Comparison of ENCODE assay signal across 19 cellular contexts in genomic region chr7:98362517-98362916, GRCh38.
"Had no signal": no experiment of that assay in that cellular context is flagged by ENCODE, and none has a peak within 500 bp of the region (broad histone marks: within the 10 kb centered on the region; RNA-seq: fewer than 3 reads in every experiment).

No MANE protein-coding gene starts in this region.

- H3K36me3 Mint-ChIP-seq: naive thymus-derived CD4-positive, alpha-beta T cell; stimulated activated effector memory CD8-positive, alpha-beta T cell treated with anti-CD3 and anti-CD28 coated beads, Interleukin-12 subunit alpha, Interleukin-12 subunit beta, amount 100 ng/mL, for 72 hours had no signal

- H3K9me3 Mint-ChIP-seq: activated T-cell treated with anti-CD3 and anti-CD28 coated beads, Interleukin-2, amount 50 U/mL, for 72 hours; naive thymus-derived CD4-positive, alpha-beta T cell; stimulated activated effector memory CD8-positive, alpha-beta T cell treated with anti-CD3 and anti-CD28 coated beads, Interleukin-12 subunit alpha, Interleukin-12 subunit beta, amount 100 ng/mL, for 72 hours had no signal

- H3K9me3 ChIP-seq: breast epithelium, esophagus squamous epithelium, left ventricle myocardium inferior, prostate gland, right atrium auricular region, testis had no signal

- H3K4me1 Mint-ChIP-seq: stimulated activated effector memory CD8-positive, alpha-beta T cell treated with anti-CD3 and anti-CD28 coated beads, Interleukin-12 subunit alpha, Interleukin-12 subunit beta, amount 100 ng/mL, for 72 hours had no signal

- H3K36me3 ChIP-seq: breast epithelium, esophagus squamous epithelium, left ventricle myocardium inferior, prostate gland, right atrium auricular region had no signal

- ATAC-seq: activated T-cell treated with anti-CD3 and anti-CD28 coated beads, Interleukin-2, amount 50 U/mL, for 72 hours; naive thymus-derived CD4-positive, alpha-beta T cell; stimulated activated effector memory CD8-positive, alpha-beta T cell treated with anti-CD3 and anti-CD28 coated beads, Interleukin-12 subunit alpha, Interleukin-12 subunit beta, amount 100 ng/mL, for 72 hours had no signal

- H3K27ac ChIP-seq: breast epithelium, esophagus squamous epithelium, left ventricle myocardium inferior, prostate gland, right atrium auricular region, testis had no signal

- DNase-seq: activated CD4-positive, alpha-beta T cell treated with anti-CD3 and anti-CD28 coated beads, Interleukin-2, amount 50 U/mL, for 1 hour; activated CD4-positive, CD25-positive, alpha-beta regulatory T cell treated with anti-CD3 and anti-CD28 coated beads, Interleukin-2, amount 50 U/mL, for 72 hours; activated CD8-positive, alpha-beta memory T cell treated with anti-CD3 and anti-CD28 coated beads, Interleukin-2, amount 50 U/mL, for 48 hours; activated effector memory CD4-positive, alpha-beta T cell treated with anti-CD3 and anti-CD28 coated beads, Interleukin-2, amount 50 U/mL, for 16 hours; activated naive CD4-positive, alpha-beta T cell treated with anti-CD3 and anti-CD28 coated beads, Interleukin-2, amount 50 U/mL, for 16 hours; activated T-cell treated with anti-CD3 and anti-CD28 coated beads, Interleukin-2, amount 50 U/mL, for 72 hours; cerebellar nuclear complex; effector CD8-positive, alpha-beta T cell; esophagus squamous epithelium; kidney; left ventricle myocardium inferior; naive thymus-derived CD4-positive, alpha-beta T cell; stimulated activated CD4-positive, alpha-beta T cell treated with anti-CD3 and anti-CD28 coated beads, Interleukin-4, amount 100 ng/mL, for 1 hour; T1000; testis had no signal

- H3K27me3 ChIP-seq: breast epithelium, esophagus squamous epithelium, right atrium auricular region, testis had no signal

- H3K27ac Mint-ChIP-seq: activated T-cell treated with anti-CD3 and anti-CD28 coated beads, Interleukin-2, amount 50 U/mL, for 72 hours; naive thymus-derived CD4-positive, alpha-beta T cell; stimulated activated effector memory CD8-positive, alpha-beta T cell treated with anti-CD3 and anti-CD28 coated beads, Interleukin-12 subunit alpha, Interleukin-12 subunit beta, amount 100 ng/mL, for 72 hours had no signal

- H3K4me1 ChIP-seq: breast epithelium, prostate gland had no signal

- H3K4me3 Mint-ChIP-seq: activated T-cell treated with anti-CD3 and anti-CD28 coated beads, Interleukin-2, amount 50 U/mL, for 72 hours; naive thymus-derived CD4-positive, alpha-beta T cell; stimulated activated effector memory CD8-positive, alpha-beta T cell treated with anti-CD3 and anti-CD28 coated beads, Interleukin-12 subunit alpha, Interleukin-12 subunit beta, amount 100 ng/mL, for 72 hours had no signal

- H3K4me3 ChIP-seq: breast epithelium, esophagus squamous epithelium, left ventricle myocardium inferior, prostate gland, right atrium auricular region, testis had no signal
